In genomic region chr3:52794612-52795099, GRCh38 we compare ENCODE assay signal across 20 cellular contexts. TPM values are rescaled to one million over a fixed set of nuclear protein-coding genes. Genes with fewer than 3 reads are reported as not detected.
"Had no signal": no experiment of that assay in that cellular context is flagged by ENCODE, and none has a peak within 500 bp of the region (broad histone marks: within the 10 kb centered on the region; RNA-seq: fewer than 3 reads in every experiment).

ITIH3 (plus strand) TSS chr3:52794796; CDS start chr3:52794804, 8 bp downstream.

- H3K4me1 Mint-ChIP-seq: activated naive CD4-positive, alpha-beta T cell treated with anti-CD3 and anti-CD28 coated beads, Interleukin-2, amount 50 U/mL, for 24 hours; immature natural killer cell; stimulated activated naive CD8-positive, alpha-beta T cell treated with anti-CD3 and anti-CD28 coated beads, Interleukin-15, amount 100 ng/mL, for 72 hours had no signal

- H3K4me3 ChIP-seq: adrenal gland, colonic mucosa, lower lobe of right lung, upper lobe of right lung had no signal

- ATAC-seq: lower lobe of right lung; SK-N-SH treated with all-trans-retinoic acid at 6 μM for 48 hours; stimulated activated naive CD8-positive, alpha-beta T cell treated with anti-CD3 and anti-CD28 coated beads, Interleukin-15, amount 100 ng/mL, for 72 hours; upper lobe of right lung had no signal

- H3K27me3 Mint-ChIP-seq: activated naive CD4-positive, alpha-beta T cell treated with anti-CD3 and anti-CD28 coated beads, Interleukin-2, amount 50 U/mL, for 24 hours; activated T-cell treated with anti-CD3 and anti-CD28 coated beads, Interleukin-2, amount 50 U/mL, for 24 hours; stimulated activated naive CD8-positive, alpha-beta T cell treated with anti-CD3 and anti-CD28 coated beads, Interleukin-15, amount 100 ng/mL, for 72 hours had no signal

- H3K36me3 Mint-ChIP-seq: activated naive CD4-positive, alpha-beta T cell treated with anti-CD3 and anti-CD28 coated beads, Interleukin-2, amount 50 U/mL, for 24 hours; immature natural killer cell had no signal

- H3K4me3 Mint-ChIP-seq: activated naive CD4-positive, alpha-beta T cell treated with anti-CD3 and anti-CD28 coated beads, Interleukin-2, amount 50 U/mL, for 24 hours; activated T-cell treated with anti-CD3 and anti-CD28 coated beads, Interleukin-2, amount 50 U/mL, for 24 hours; immature natural killer cell; stimulated activated naive CD8-positive, alpha-beta T cell treated with anti-CD3 and anti-CD28 coated beads, Interleukin-15, amount 100 ng/mL, for 72 hours had no signal

- H2AFZ ChIP-seq: parathyroid adenoma had no signal

- H3K27me3 ChIP-seq: adrenal gland, colonic mucosa, esophagus squamous epithelium, upper lobe of right lung had no signal

- H3K4me1 ChIP-seq: adrenal gland, colonic mucosa, lower lobe of right lung, parathyroid adenoma, upper lobe of right lung had no signal

- H3K9me3 ChIP-seq: adrenal gland, colonic mucosa, esophagus squamous epithelium, lower lobe of right lung, upper lobe of right lung had no signal

- H3K27ac ChIP-seq: colonic mucosa, lower lobe of right lung, parathyroid adenoma, upper lobe of right lung had no signal

- H3K36me3 ChIP-seq: adrenal gland, colonic mucosa, esophagus squamous epithelium, lower lobe of right lung, upper lobe of right lung had no signal

- H3K9me3 Mint-ChIP-seq: activated naive CD4-positive, alpha-beta T cell treated with anti-CD3 and anti-CD28 coated beads, Interleukin-2, amount 50 U/mL, for 24 hours; activated T-cell treated with anti-CD3 and anti-CD28 coated beads, Interleukin-2, amount 50 U/mL, for 24 hours; immature natural killer cell; stimulated activated naive CD8-positive, alpha-beta T cell treated with anti-CD3 and anti-CD28 coated beads, Interleukin-15, amount 100 ng/mL, for 72 hours had no signal

- H3K79me2 ChIP-seq: parathyroid adenoma had no signal

- H3K27ac Mint-ChIP-seq: activated naive CD4-positive, alpha-beta T cell treated with anti-CD3 and anti-CD28 coated beads, Interleukin-2, amount 50 U/mL, for 24 hours; activated T-cell treated with anti-CD3 and anti-CD28 coated beads, Interleukin-2, amount 50 U/mL, for 24 hours; immature natural killer cell had no signal

- DNase-seq: activated CD4-positive, alpha-beta T cell treated with anti-CD3 and anti-CD28 coated beads for 1 hour; activated CD4-positive, alpha-beta T cell treated with anti-CD3 and anti-CD28 coated beads, Interleukin-2, amount 50 U/mL, for 4 hours; activated effector memory CD4-positive, alpha-beta T cell treated with Interleukin-2 at 50 U/mL for 16 hours; activated T-cell treated with anti-CD3 and anti-CD28 coated beads, Interleukin-2, amount 50 U/mL, for 24 hours; caudate nucleus; colonic mucosa; effector CD4-positive, alpha-beta T cell; esophagus squamous epithelium; immature natural killer cell; lower lobe of right lung; stimulated activated naive CD8-positive, alpha-beta T cell treated with anti-CD3 and anti-CD28 coated beads, Interleukin-15, amount 100 ng/mL, for 72 hours; T-helper 1 cell; upper lobe of right lung had no signal

RNA-seq across cellular contexts. Expression of gene ITIH3, which starts in this region (rescaled TPM):
- total RNA-seq: endothelial cell of umbilical vein, myocyte, temporal lobe had no signal
- polyA plus RNA-seq: endothelial cell of umbilical vein, immature natural killer cell had no signal
